Comparison of ENCODE assay signal across 16 cellular contexts in genomic region chr4:142354041-142354440, GRCh38.
DNase-seq lines count a peak whose midpoint lies in the region; ATAC-seq and TF ChIP-seq lines count a peak whose summit lies in the region.
"Had no signal": no experiment of that assay in that cellular context is flagged by ENCODE, and none has a peak within 500 bp of the region (broad histone marks: within the 10 kb centered on the region; RNA-seq: fewer than 3 reads in every experiment).

No MANE protein-coding gene starts in this region.

- no peaks in the 10 kb centered on the region for H3K36me3 Mint-ChIP-seq in T-cell
- peaks cover 5% of the 10 kb centered on the region for H3K36me3 Mint-ChIP-seq in effector memory CD8-positive, alpha-beta T cell (ENCODE audit: insufficient read depth)
- H3K36me3 Mint-ChIP-seq: brain had no signal

- H3K36me3 ChIP-seq in left ventricle myocardium inferior (no peaks in the 10 kb centered on the region), heart left ventricle (no peaks in the 10 kb centered on the region), stomach smooth muscle (ENCODE audit: control insufficient read depth in 2 of 2, insufficient read depth in 2 of 2, low read length in 2 of 2) (no peaks in the 10 kb centered on the region), testis (ENCODE audit: low read depth, missing control alignments) (no peaks in the 10 kb centered on the region)

- H3K9me3 ChIP-seq in left ventricle myocardium inferior (replicated peaks) = no peaks in the 10 kb centered on the region
- no peaks in the 10 kb centered on the region for H3K9me3 ChIP-seq in heart left ventricle
- no peaks in the 10 kb centered on the region for H3K9me3 ChIP-seq in stomach smooth muscle (ENCODE audit: control insufficient read depth in 2 of 2, low read length in 2 of 2)
- H3K9me3 ChIP-seq in testis = no peaks in the 10 kb centered on the region

- H3K27me3 Mint-ChIP-seq in T-cell = no peaks in the 10 kb centered on the region
- H3K27me3 Mint-ChIP-seq in effector memory CD8-positive, alpha-beta T cell = no peaks in the 10 kb centered on the region
- H3K27me3 Mint-ChIP-seq: brain had no signal

- ATAC-seq in heart left ventricle = no peak
- ATAC-seq in T-cell (replicated peaks in 1 of 4) = no peak
- ATAC-seq in effector memory CD8-positive, alpha-beta T cell (replicated peaks) = no peak
- no peak for ATAC-seq in HG03159 (IDR thresholded peaks at IDR 0.05; ENCODE audit: unreplicated experiment)
- ATAC-seq: K562, left colon had no signal

- POLR2A ChIA-PET in T-cell (lab: Charles Lee) = no interaction called here

- intact Hi-C loops in left ventricle myocardium inferior (cut with micrococcal nuclease) (no loop called here), heart left ventricle (cut with DNase I) (loop anchor here in 8 of 10 donors (5.0 to 10.0 kb wide), 9 partner anchors 48 to 493 kb away; partner anchors contain the start of gene INPP4B (in 7 of the 8)), testis (cut with DNase I; ENCODE audit: low total_unique reads) (loop anchor here (10.0 kb wide), 1 partner anchor 491 kb away; the partner anchor contains the start of gene INPP4B)

- CTCF ChIA-PET in T-cell (lab: Charles Lee) = interaction anchor here (0.6 to 3.4 kb wide), 31 partner anchors 9 to 586 kb away, joined by 3 to 46 read pairs (median 4); partner anchors contain the start of gene INPP4B (in 1 of the 2)

- H3K27me3 ChIP-seq in left ventricle myocardium inferior (ENCODE audit: low read depth) (no peaks in the 10 kb centered on the region), heart left ventricle (no peaks in the 10 kb centered on the region), stomach smooth muscle (ENCODE audit: control insufficient read depth in 1 of 2, insufficient read depth in 2 of 2, low read length in 2 of 2) (no peaks in the 10 kb centered on the region), testis (no peaks in the 10 kb centered on the region)

- H3K4me1 Mint-ChIP-seq in T-cell = peaks cover 95 to 96% (median 96%) of the 10 kb centered on the region in 3 donors
- peaks cover 55 to 69% of the 10 kb centered on the region in 2 donors for H3K4me1 Mint-ChIP-seq in effector memory CD8-positive, alpha-beta T cell (ENCODE audit: low read depth in 2 of 2)

- no peak for TF ChIP-seq POLR2A in heart left ventricle (IDR thresholded peaks at IDR 0.05)
- no peak for TF ChIP-seq POLR2A in testis (IDR thresholded peaks at IDR 0.05)

- H3K9me3 Mint-ChIP-seq in T-cell = no peaks in the 10 kb centered on the region
- no peaks in the 10 kb centered on the region for H3K9me3 Mint-ChIP-seq in effector memory CD8-positive, alpha-beta T cell
- H3K9me3 Mint-ChIP-seq: brain had no signal

- DNase-seq in left ventricle myocardium inferior = no peak
- no peak for DNase-seq in heart left ventricle
- DNase-seq in T-cell = no peak
- DNase-seq in effector memory CD8-positive, alpha-beta T cell = no peak
- no peak for DNase-seq in testis
- no peak for DNase-seq in stimulated activated CD4-positive, alpha-beta T cell treated with anti-CD3 and anti-CD28 coated beads, Interleukin-12 subunit alpha, Interleukin-12 subunit beta, amount 100 ng/mL, for 4 hours
- DNase-seq: left colon; NCI-H1092 treated with DMSO at 0.1 percent for 48 hours; NCI-H2171 treated with DMSO at 0.1 percent for 48 hours; posterior cingulate gyrus; stimulated activated naive CD4-positive, alpha-beta T cell treated with Interleukin-2 at 50 U/mL for 16 hours had no signal

- H3K9ac ChIP-seq in stomach smooth muscle (ENCODE audit: low read length in 2 of 2) = no peak overlapping the region

- H3K4me3 Mint-ChIP-seq in T-cell = peak overlapping the region in 2 of 3 donors; percentile 62 to 74
- peak overlapping the region in 1 of 2 donors; percentile 70 for H3K4me3 Mint-ChIP-seq in effector memory CD8-positive, alpha-beta T cell
- H3K4me3 Mint-ChIP-seq: brain had no signal

- H3K4me3 ChIP-seq in left ventricle myocardium inferior = no peak overlapping the region
- no peak overlapping the region for H3K4me3 ChIP-seq in heart left ventricle
- H3K4me3 ChIP-seq in stomach smooth muscle (ENCODE audit: low read length in 2 of 2) = no peak overlapping the region
- H3K4me3 ChIP-seq in testis = no peak overlapping the region
- H3K4me3 ChIP-seq: K562 had no signal

- peak overlapping the region; percentile 92 to 97 for H3K27ac Mint-ChIP-seq in T-cell
- peak overlapping the region; percentile 46 to 82 for H3K27ac Mint-ChIP-seq in effector memory CD8-positive, alpha-beta T cell

- H3K27ac ChIP-seq in left ventricle myocardium inferior (replicated peaks) (peak overlapping the region; percentile 53), heart left ventricle (peak overlapping the region in 5 of 12 donors; percentile 18 to 58 (median 32)), stomach smooth muscle (ENCODE audit: low read length) (peak overlapping the region; percentile 7), testis (peak overlapping the region in 1 of 2 donors; percentile 16)
- H3K27ac ChIP-seq: RWPE1 had no signal

- H3K4me1 ChIP-seq in left ventricle myocardium inferior (peaks cover 69% of the 10 kb centered on the region), heart left ventricle (peaks cover 0 to 72% (median 50%) of the 10 kb centered on the region in 12 donors), stomach smooth muscle (ENCODE audit: control insufficient read depth, insufficient read depth, low read length) (peaks cover 27% of the 10 kb centered on the region), testis (peaks cover 15% of the 10 kb centered on the region)

- TF ChIP-seq CTCF in left ventricle myocardium inferior (IDR thresholded peaks at IDR 0.05; ENCODE audit: borderline replicate concordance) = no peak
- TF ChIP-seq CTCF in heart left ventricle (IDR thresholded peaks at IDR 0.05) = no peak
- TF ChIP-seq CTCF in testis (IDR thresholded peaks at IDR 0.05) = no peak

- 79 to 96% (median 87%) methylated on average over 3 of the region's 3 CpGs for WGBS in heart left ventricle, 4 donors
- 78 to 80% methylated on average over 3 of the region's 3 CpGs for WGBS in testis, 2 donors
